1 cellular context compared by ENCODE assay signal in genomic region chr2:102063948-102064678, GRCh38.
TF ChIP-seq lines count a peak whose summit lies in the region.

No MANE protein-coding gene starts in this region.

TF ChIP-seq in SK-N-SH treated with all-trans-retinoic acid at 6 μM for 48 hours, 23 proteins besides CTCF, POLR2A, EP300 and RAD21 (continued from another document):
- peak; percentile 65; the same call in 1 of the 2 replicates for TF ChIP-seq TSHZ2 (CRISPR knock-in tag; IDR thresholded peaks at IDR 0.05)
- no peak for TF ChIP-seq ZNF565 (CRISPR knock-in tag; conservative IDR thresholded peaks at IDR 0.05; ENCODE audit: low read depth)
- TF ChIP-seq, protein P1, sequence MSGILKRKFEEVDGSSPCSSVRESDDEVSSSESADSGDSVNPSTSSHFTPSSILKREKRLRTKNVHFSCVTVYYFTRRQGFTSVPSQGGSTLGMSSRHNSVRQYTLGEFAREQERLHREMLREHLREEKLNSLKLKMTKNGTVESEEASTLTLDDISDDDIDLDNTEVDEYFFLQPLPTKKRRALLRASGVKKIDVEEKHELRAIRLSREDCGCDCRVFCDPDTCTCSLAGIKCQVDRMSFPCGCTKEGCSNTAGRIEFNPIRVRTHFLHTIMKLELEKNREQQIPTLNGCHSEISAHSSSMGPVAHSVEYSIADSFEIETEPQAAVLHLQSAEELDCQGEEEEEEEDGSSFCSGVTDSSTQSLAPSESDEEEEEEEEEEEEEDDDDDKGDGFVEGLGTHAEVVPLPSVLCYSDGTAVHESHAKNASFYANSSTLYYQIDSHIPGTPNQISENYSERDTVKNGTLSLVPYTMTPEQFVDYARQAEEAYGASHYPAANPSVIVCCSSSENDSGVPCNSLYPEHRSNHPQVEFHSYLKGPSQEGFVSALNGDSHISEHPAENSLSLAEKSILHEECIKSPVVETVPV (CRISPR knock-in tag; IDR thresholded peaks at IDR 0.05), result no peak
- TF ChIP-seq, protein P2, sequence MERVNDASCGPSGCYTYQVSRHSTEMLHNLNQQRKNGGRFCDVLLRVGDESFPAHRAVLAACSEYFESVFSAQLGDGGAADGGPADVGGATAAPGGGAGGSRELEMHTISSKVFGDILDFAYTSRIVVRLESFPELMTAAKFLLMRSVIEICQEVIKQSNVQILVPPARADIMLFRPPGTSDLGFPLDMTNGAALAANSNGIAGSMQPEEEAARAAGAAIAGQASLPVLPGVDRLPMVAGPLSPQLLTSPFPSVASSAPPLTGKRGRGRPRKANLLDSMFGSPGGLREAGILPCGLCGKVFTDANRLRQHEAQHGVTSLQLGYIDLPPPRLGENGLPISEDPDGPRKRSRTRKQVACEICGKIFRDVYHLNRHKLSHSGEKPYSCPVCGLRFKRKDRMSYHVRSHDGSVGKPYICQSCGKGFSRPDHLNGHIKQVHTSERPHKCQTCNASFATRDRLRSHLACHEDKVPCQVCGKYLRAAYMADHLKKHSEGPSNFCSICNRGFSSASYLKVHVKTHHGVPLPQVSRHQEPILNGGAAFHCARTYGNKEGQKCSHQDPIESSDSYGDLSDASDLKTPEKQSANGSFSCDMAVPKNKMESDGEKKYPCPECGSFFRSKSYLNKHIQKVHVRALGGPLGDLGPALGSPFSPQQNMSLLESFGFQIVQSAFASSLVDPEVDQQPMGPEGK (CRISPR knock-in tag; IDR thresholded peaks at IDR 0.05; ENCODE audit: borderline replicate concordance), result no peak
- no peak for TF ChIP-seq ZFP30 (CRISPR knock-in tag; IDR thresholded peaks at IDR 0.05)
- TF ChIP-seq ZC3H10 (CRISPR knock-in tag; IDR thresholded peaks at IDR 0.05), result no peak
- TF ChIP-seq, protein P3, sequence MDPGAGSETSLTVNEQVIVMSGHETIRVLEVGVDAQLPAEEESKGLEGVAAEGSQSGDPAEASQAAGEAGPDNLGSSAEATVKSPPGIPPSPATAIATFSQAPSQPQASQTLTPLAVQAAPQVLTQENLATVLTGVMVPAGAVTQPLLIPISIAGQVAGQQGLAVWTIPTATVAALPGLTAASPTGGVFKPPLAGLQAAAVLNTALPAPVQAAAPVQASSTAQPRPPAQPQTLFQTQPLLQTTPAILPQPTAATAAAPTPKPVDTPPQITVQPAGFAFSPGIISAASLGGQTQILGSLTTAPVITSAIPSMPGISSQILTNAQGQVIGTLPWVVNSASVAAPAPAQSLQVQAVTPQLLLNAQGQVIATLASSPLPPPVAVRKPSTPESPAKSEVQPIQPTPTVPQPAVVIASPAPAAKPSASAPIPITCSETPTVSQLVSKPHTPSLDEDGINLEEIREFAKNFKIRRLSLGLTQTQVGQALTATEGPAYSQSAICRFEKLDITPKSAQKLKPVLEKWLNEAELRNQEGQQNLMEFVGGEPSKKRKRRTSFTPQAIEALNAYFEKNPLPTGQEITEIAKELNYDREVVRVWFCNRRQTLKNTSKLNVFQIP (CRISPR knock-in tag; IDR thresholded peaks at IDR 0.05; ENCODE audit: borderline replicate concordance, low read depth), result no peak
- TF ChIP-seq ESRRG (CRISPR knock-in tag; IDR thresholded peaks at IDR 0.05), result no peak
- TF ChIP-seq OSR1 (CRISPR knock-in tag; IDR thresholded peaks at IDR 0.05), result no peak
- TF ChIP-seq ISL1 (CRISPR knock-in tag; IDR thresholded peaks at IDR 0.05), result peak; percentile 63
- TF ChIP-seq CREB5 (CRISPR knock-in tag; IDR thresholded peaks at IDR 0.05; ENCODE audit: low read depth), result 0 out of 2 replicates have a peak, but pooled peaks have one; percentile 29
- no peak for TF ChIP-seq GLIS3 (CRISPR knock-in tag; IDR thresholded peaks at IDR 0.05)
